In the genomic region with DNA sequence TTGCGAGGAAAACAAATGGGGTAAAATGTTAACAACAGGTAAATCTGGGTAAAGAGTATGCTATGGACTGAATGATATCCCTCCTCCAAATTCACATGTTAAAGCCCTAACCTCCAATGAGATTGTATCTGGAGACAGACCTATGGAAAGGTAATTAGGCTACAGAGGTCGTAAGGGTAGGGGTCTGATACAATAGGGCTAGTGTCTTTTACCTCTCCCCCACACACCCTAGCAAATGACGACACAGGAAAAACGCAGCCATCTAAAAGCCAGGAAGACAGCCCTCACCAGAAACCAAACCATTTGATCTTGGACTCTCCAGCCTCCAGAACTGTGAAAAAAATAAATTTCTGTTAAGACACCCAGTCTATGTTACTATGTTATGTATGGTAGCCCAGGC, we compare ENCODE assay signal across 1 cellular context.
TF ChIP-seq lines count a peak whose summit lies in the region.

No MANE protein-coding gene starts in this region.

TF ChIP-seq in GM23338, 12 proteins besides CTCF, POLR2A, EP300 and RAD21:
- TF ChIP-seq JUNB (IDR thresholded peaks at IDR 0.05; ENCODE audit: unreplicated experiment) (no peak), ETS1 (IDR thresholded peaks at IDR 0.05) (no peak), POLR2AphosphoS5 (IDR thresholded peaks at IDR 0.05; ENCODE audit: low read depth) (no peak), EZH2phosphoT487 (IDR thresholded peaks at IDR 0.05; ENCODE audit: unreplicated experiment) (no peak), ZNF114 (CRISPR knock-in tag; IDR thresholded peaks at IDR 0.05) (no peak), EZH2 (IDR thresholded peaks at IDR 0.05; ENCODE audit: low read depth, unreplicated experiment) (no peak), ZNF331 (CRISPR knock-in tag; IDR thresholded peaks at IDR 0.05; ENCODE audit: low read depth) (no peak)
